8 cellular contexts compared by ENCODE assay signal in the genomic region with DNA sequence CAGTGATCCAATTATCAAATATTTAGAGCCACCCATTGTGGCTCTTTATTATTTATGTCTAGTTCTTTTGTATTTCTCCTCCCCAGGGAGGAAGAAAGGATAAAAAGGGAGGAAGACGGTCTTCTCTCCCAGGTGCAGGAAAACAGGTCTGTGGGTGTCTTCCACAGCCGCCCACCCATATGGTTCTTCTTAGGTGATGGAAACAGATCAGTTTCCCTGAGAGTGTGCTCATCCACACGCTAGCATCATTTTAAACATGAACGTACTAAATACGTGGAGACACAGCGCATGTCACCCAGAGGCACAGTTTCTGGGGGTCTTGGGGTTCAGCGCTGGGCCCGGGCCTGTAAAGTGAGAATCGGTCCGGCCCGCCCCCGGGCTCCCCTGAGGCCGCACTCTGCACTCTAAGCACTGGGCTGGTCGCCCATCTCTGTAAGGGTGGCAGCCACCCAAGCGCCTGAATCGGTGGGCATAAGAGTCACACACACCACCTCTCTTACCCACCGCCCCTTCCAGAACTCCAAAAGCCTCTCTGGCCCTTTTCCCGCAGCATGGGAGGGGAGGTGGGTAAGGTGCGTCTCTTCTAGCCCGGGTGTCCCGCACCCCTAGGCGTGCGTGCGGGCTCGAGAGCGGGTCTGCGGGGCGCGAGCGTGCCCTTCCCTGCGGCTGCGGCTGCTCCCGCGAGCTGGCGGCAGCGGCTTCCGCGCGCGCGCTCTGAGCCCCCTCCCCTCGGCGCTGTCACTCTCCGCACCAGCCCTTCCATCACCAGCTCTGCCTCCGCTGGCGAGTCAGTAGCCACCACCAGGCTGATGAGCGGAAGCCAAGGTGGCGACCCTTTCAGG. TPM values are rescaled to one million over a fixed set of nuclear protein-coding genes. Genes with fewer than 3 reads are reported as not detected.
DNase-seq lines count a peak whose midpoint lies in the region; ATAC-seq and TF ChIP-seq lines count a peak whose summit lies in the region.

No MANE protein-coding gene starts in this region.

- H3K27me3 ChIP-seq in Panc1 (ENCODE audit: control insufficient read depth, insufficient read depth, low read length) (no peaks in the 10 kb centered on the region), breast epithelium (no peaks in the 10 kb centered on the region), tibial artery (no peaks in the 10 kb centered on the region)

- H3K36me3 ChIP-seq in Panc1 (ENCODE audit: control insufficient read depth, insufficient read depth, low read length) (no peaks in the 10 kb centered on the region; the same call in 1 of the 2 replicates), breast epithelium (no peaks in the 10 kb centered on the region), tibial artery (no peaks in the 10 kb centered on the region)

- DNase-seq in DMS79 treated with DMSO at 0.1 percent for 48 hours (lab: John Stamatoyannopoulos, UW): peak; percentile 24
- DNase-seq in DMS79 (lab: John Stamatoyannopoulos, UW): no peak
- DNase-seq in Panc1 (ENCODE audit: low read depth, low spot score): no peak
- no peak for DNase-seq in breast epithelium (ENCODE audit: low spot score in 2 of 2)
- peak; percentile 7 to 47 for DNase-seq in lung microvascular endothelial cell (ENCODE audit: low read depth in 2 of 2)
- DNase-seq in tibial artery: no peak
- no peak for DNase-seq in medulla oblongata (ENCODE audit: extremely low spot score)
- no peak for DNase-seq in CD1c-positive myeloid dendritic cell (ENCODE audit: extremely low spot score)

- POLR2A ChIA-PET in Panc1 (lab: Charles Lee): no interaction called here

- TF ChIP-seq CTCF in Panc1 (IDR thresholded peaks at IDR 0.05): no peak
- no peak for TF ChIP-seq CTCF in breast epithelium (IDR thresholded peaks at IDR 0.05)
- no peak for TF ChIP-seq CTCF in tibial artery (IDR thresholded peaks at IDR 0.05)

- H3K9me3 ChIP-seq in Panc1 (ENCODE audit: control insufficient read depth, insufficient read depth, low read depth, low read length) (no peaks in the 10 kb centered on the region), breast epithelium (no peaks in the 10 kb centered on the region), tibial artery (no peaks in the 10 kb centered on the region)

- H3K4me3 ChIP-seq in Panc1 (ENCODE audit: low read depth in 2 of 2, low read length in 2 of 2): peak overlapping the region; percentile 24 to 52
- H3K4me3 ChIP-seq in breast epithelium: peak overlapping the region; percentile 54 to 75 (median 59)
- H3K4me3 ChIP-seq in tibial artery: peak overlapping the region; percentile 52 to 61

- H3K4me1 ChIP-seq in Panc1 (ENCODE audit: control insufficient read depth, insufficient read depth, low read length): no peaks in the 10 kb centered on the region
- peaks cover 4 to 5% of the 10 kb centered on the region in 2 donors for H3K4me1 ChIP-seq in breast epithelium
- H3K4me1 ChIP-seq in tibial artery: peaks cover 0 to 22% (median 16%) of the 10 kb centered on the region in 4 donors

- H3K27ac ChIP-seq in Panc1 (ENCODE audit: low read length) (no peak overlapping the region), breast epithelium (no peak overlapping the region), tibial artery (peak overlapping the region in 1 of 2 donors; percentile 36)

- peak; percentile 39; the same call in 1 of the 2 replicates for ATAC-seq in Panc1

- intact Hi-C loops in Panc1 (cut with micrococcal nuclease; ENCODE audit: unreplicated experiment): loop anchor here (10.0 kb wide), 1 partner anchor 1109 kb away; no protein-coding TSS in a partner anchor
- intact Hi-C loops in breast epithelium (cut with DNase I; ENCODE audit: low total_unique reads): no loop called here
- intact Hi-C loops in tibial artery (cut with DNase I; ENCODE audit: low total_unique reads): loop anchor here (10.0 kb wide), 1 partner anchor 201 kb away; the partner anchor contains the start of gene FANCC

- in situ Hi-C loops in Panc1 (cut with HindIII; ENCODE audit: low pct_unique_long_range_greater_than_20kb, low sequenced_read_pairs): no loop called here

- TF ChIP-seq POLR2A in breast epithelium (IDR thresholded peaks at IDR 0.05): no peak

- BruUV-seq in Panc1 (replicated peaks; lab: Mats Ljungman, UMichigan): no TSS peak

- CTCF ChIA-PET in Panc1 (lab: Charles Lee): no interaction called here

RNA-seq across cellular contexts. Expression of gene PTCH1, which starts 1.3 kb away (rescaled TPM):
- total RNA-seq in Panc1 (2021; ENCODE audit: unreplicated experiment): 6.6 TPM
- polyA plus RNA-seq in Panc1 (2012; ENCODE audit: insufficient read length): 5.8 TPM
- total RNA-seq in breast epithelium: 1 to 10 TPM; 6.6 to 9.9 (median 6.6) TPM
- total RNA-seq in lung microvascular endothelial cell: 2.0 and 2.8 TPM in 2 replicates

Comparison
In these comparisons a context has a peak if more than half of its experiments do, and no peak if none do; other contexts are left out.
1. DNase-seq: peak in DMS79 treated with DMSO at 0.1 percent for 48 hours (single experiment) and lung microvascular endothelial cell (2 of 2); none in DMS79 (single experiment), Panc1 (single experiment), breast epithelium (0 of 2), tibial artery (0 of 2), medulla oblongata (single experiment) and CD1c-positive myeloid dendritic cell (single experiment).
2. Peak in every context shown above with its lines, with median percentiles within 50 percentile points of each other: H3K4me3 ChIP-seq.